ENCODE assay signal across 1 cellular context in genomic region chr5:126674145-126674544, GRCh38.
TF ChIP-seq lines count a peak whose summit lies in the region.

No MANE protein-coding gene starts in this region.

TF ChIP-seq in K562, 482 proteins besides CTCF, POLR2A, EP300 and RAD21 (continued from another document):
- TF ChIP-seq ZBTB49 (CRISPR knock-in tag; IDR thresholded peaks at IDR 0.05; ENCODE audit: borderline replicate concordance) (no peak), MAFK (IDR thresholded peaks at IDR 0.05; ENCODE audit: low read length) (no peak), DDX20 (tag; IDR thresholded peaks at IDR 0.05; ENCODE audit: low read depth) (no peak), U2AF2 (optimal IDR thresholded peaks at IDR 0.05; ENCODE audit: low read depth, low read length) (no peak)
